ENCODE assay signal across 33 cellular contexts in genomic region chr3:81898336-81898735, GRCh38.
"Had no signal": no experiment of that assay in that cellular context is flagged by ENCODE, and none has a peak within 500 bp of the region (broad histone marks: within the 10 kb centered on the region; RNA-seq: fewer than 3 reads in every experiment).

No MANE protein-coding gene starts in this region.

- H3K27me3 ChIP-seq: adrenal gland, ascending aorta, body of pancreas, brain microvascular endothelial cell, breast epithelium, cardiac muscle cell had no signal

- H3K27ac ChIP-seq: adrenal gland, ascending aorta, body of pancreas, brain microvascular endothelial cell, breast epithelium, cardiac muscle cell had no signal

- FAIRE-seq: astrocyte, bronchial epithelial cell had no signal

- H3K9me3 ChIP-seq: adrenal gland, ascending aorta, body of pancreas, breast epithelium had no signal

- H3K36me3 ChIP-seq: adrenal gland, ascending aorta, brain microvascular endothelial cell, breast epithelium, cardiac muscle cell had no signal

- H3K4me3 ChIP-seq: adrenal gland, ascending aorta, body of pancreas, breast epithelium, cardiac muscle cell had no signal

- DNase-seq: activated effector memory CD4-positive, alpha-beta T cell treated with anti-CD3 and anti-CD28 coated beads, Interleukin-2, amount 50 U/mL, for 16 hours; activated effector memory CD4-positive, alpha-beta T cell treated with Interleukin-2 at 50 U/mL for 16 hours; activated gamma-delta T cell; activated gamma-delta T cell treated with Interleukin-2 at 50 U/mL for 16 hours; activated naive CD4-positive, alpha-beta T cell; activated naive CD4-positive, alpha-beta T cell treated with anti-CD3 and anti-CD28 coated beads for 36 hours; activated naive CD4-positive, alpha-beta T cell treated with anti-CD3 and anti-CD28 coated beads, Interleukin-2, amount 10 ng/mL, durations not matched to agents 7 days and 5 days; activated naive CD4-positive, alpha-beta T cell treated with anti-CD3 and anti-CD28 coated beads, Interleukin-2, amount 50 U/mL, for 16 hours; activated naive CD4-positive, alpha-beta T cell treated with Interleukin-2 at 50 U/mL for 16 hours; activated naive CD8-positive, alpha-beta T cell treated with anti-CD3 and anti-CD28 coated beads for 36 hours; activated naive CD8-positive, alpha-beta T cell treated with anti-CD3 and anti-CD28 coated beads, Interleukin-2, amount 10 ng/mL, durations not matched to agents 7 days and 5 days; activated naive CD8-positive, alpha-beta T cell treated with anti-CD3 and anti-CD28 coated beads, Interleukin-2, amount 50 U/mL, for 24 hours; activated T-cell treated with anti-CD3 and anti-CD28 coated beads for 4 hours; activated T-cell treated with anti-CD3 and anti-CD28 coated beads, Interleukin-2, amount 50 U/mL, for 1 hour; activated T-cell treated with anti-CD3 and anti-CD28 coated beads, Interleukin-2, amount 50 U/mL, for 24 hours; activated T-cell treated with anti-CD3 and anti-CD28 coated beads, Interleukin-2, amount 50 U/mL, for 4 hours; activated T-cell treated with anti-CD3 and anti-CD28 coated beads, Interleukin-2, amount 50 U/mL, for 48 hours; activated T-cell treated with anti-CD3 and anti-CD28 coated beads, Interleukin-2, amount 50 U/mL, for 72 hours; adrenal gland; amniotic stem cell; amygdala; anterior cingulate cortex; aorta; body of pancreas; brain microvascular endothelial cell; caudate nucleus; central memory CD4-positive, alpha-beta T cell; cerebellar nuclear complex had no signal

- H3K4me1 ChIP-seq: ascending aorta, body of pancreas, breast epithelium had no signal
